8 cellular contexts compared by ENCODE assay signal in genomic region chr13:32164622-32165268, GRCh38.
DNase-seq lines count a peak whose midpoint lies in the region; ATAC-seq and TF ChIP-seq lines count a peak whose summit lies in the region.

No MANE protein-coding gene starts in this region.

- H3K4me1 Mint-ChIP-seq in Calu3 (ENCODE audit: low read depth, unreplicated experiment) (no peaks in the 10 kb centered on the region), naive B cell (peaks cover 2 to 8% (median 4%) of the 10 kb centered on the region in 3 donors)

- CTCF ChIA-PET in Calu3 (lab: Charles Lee), result interaction anchor here (0.5 to 1.5 kb wide), 7 partner anchors 12 to 985 kb away, joined by 3 to 8 read pairs (median 3); no protein-coding TSS in a partner anchor

- DNase-seq in Calu3 (peak; percentile 42), NCI-H146 treated with DMSO at 0.1 percent for 48 hours (lab: John Stamatoyannopoulos, UW; ENCODE audit: unreplicated experiment) (peak; percentile 66), SKM-1 treated with dmso at 0.1 percent for 144 hours (lab: John Stamatoyannopoulos, UW; ENCODE audit: unreplicated experiment) (peak; percentile 29), naive B cell (peak; percentile 7)

- no TSS peak for BruUV-seq in Calu3 (replicated peaks; lab: Mats Ljungman, UMichigan)

- H3K27ac Mint-ChIP-seq in Calu3 (ENCODE audit: unreplicated experiment) (no peak overlapping the region), naive B cell (no peak overlapping the region)

- H3K36me3 Mint-ChIP-seq in Calu3 (ENCODE audit: insufficient read depth, unreplicated experiment), result no peaks in the 10 kb centered on the region
- no peaks in the 10 kb centered on the region for H3K36me3 Mint-ChIP-seq in naive B cell

- H3K27me3 Mint-ChIP-seq in Calu3 (ENCODE audit: unreplicated experiment), result no peaks in the 10 kb centered on the region
- no peaks in the 10 kb centered on the region for H3K27me3 Mint-ChIP-seq in naive B cell

- intact Hi-C loops in Calu3 (cut with micrococcal nuclease; ENCODE audit: unreplicated experiment), result loop anchor here (5.0 kb wide), 1 partner anchor 252 kb away; no protein-coding TSS in a partner anchor

- TF ChIP-seq CTCF in Calu3 (IDR thresholded peaks at IDR 0.05; ENCODE audit: unreplicated experiment), result peak; percentile 38

- ATAC-seq in GM21367 (IDR thresholded peaks at IDR 0.05; ENCODE audit: unreplicated experiment) (peak; percentile 70), esophagus mucosa (peak; percentile 59), naive B cell (ENCODE audit: low read depth in 2 of 2) (peak; percentile 41 to 65), HG03108 (IDR thresholded peaks at IDR 0.05; ENCODE audit: unreplicated experiment) (no peak), HG02763 (IDR thresholded peaks at IDR 0.05; ENCODE audit: unreplicated experiment) (no peak)

- no peak overlapping the region for H3K4me3 Mint-ChIP-seq in Calu3 (ENCODE audit: low read depth, unreplicated experiment)
- no peak overlapping the region for H3K4me3 Mint-ChIP-seq in naive B cell

- H3K9me3 Mint-ChIP-seq in Calu3 (ENCODE audit: low read depth, unreplicated experiment) (no peaks in the 10 kb centered on the region), naive B cell (no peaks in the 10 kb centered on the region)

Comparison
In these comparisons a context has a peak if more than half of its experiments do, and no peak if none do; other contexts are left out.
1. DNase-seq: peak in every context shown above with its lines; median percentile 66 in NCI-H146 treated with DMSO at 0.1 percent for 48 hours; 42 in Calu3; 29 in SKM-1 treated with dmso at 0.1 percent for 144 hours; 7 in naive B cell.
2. ATAC-seq: peak in GM21367 (single experiment), esophagus mucosa (single experiment) and naive B cell (2 of 2); none in HG03108 (single experiment) and HG02763 (single experiment).